In genomic region chr1:44694863-44695478, GRCh38 we compare ENCODE assay signal across 1 cellular context.
TF ChIP-seq lines count a peak whose summit lies in the region.

No MANE protein-coding gene starts in this region.

TF ChIP-seq in GM12878, 131 proteins besides CTCF, POLR2A, EP300 and RAD21 (continued from another document):
- no peak for TF ChIP-seq ZBTB40 (IDR thresholded peaks at IDR 0.05; ENCODE audit: borderline replicate concordance)
- TF ChIP-seq ZBED1 (IDR thresholded peaks at IDR 0.05; ENCODE audit: borderline replicate concordance): no peak
- TF ChIP-seq FOS (IDR thresholded peaks at IDR 0.05; ENCODE audit: borderline replicate concordance, extremely low read depth, insufficient read length): no peak
- TF ChIP-seq BACH1 (IDR thresholded peaks at IDR 0.05; ENCODE audit: borderline replicate concordance): no peak
- peak in 1 of 2 experiments; percentile 42; a peak in 1 of 4 replicates for TF ChIP-seq ETV6 (conservative IDR thresholded peaks at IDR 0.05 in 1 of 2, IDR thresholded peaks at IDR 0.05 in 1 of 2; ENCODE audit: borderline replicate concordance in 1 of 2, low read depth in 1 of 2)
- no peak for TF ChIP-seq USF1 (IDR thresholded peaks at IDR 0.05; ENCODE audit: borderline replicate concordance, extremely low read length, insufficient read depth, low read depth, low read length)
- no peak for TF ChIP-seq E4F1 (IDR thresholded peaks at IDR 0.05; ENCODE audit: borderline replicate concordance, partially characterized antibody)
- TF ChIP-seq MYB (IDR thresholded peaks at IDR 0.05; ENCODE audit: borderline replicate concordance, low read depth, low read length): no peak
- TF ChIP-seq, protein P1, sequence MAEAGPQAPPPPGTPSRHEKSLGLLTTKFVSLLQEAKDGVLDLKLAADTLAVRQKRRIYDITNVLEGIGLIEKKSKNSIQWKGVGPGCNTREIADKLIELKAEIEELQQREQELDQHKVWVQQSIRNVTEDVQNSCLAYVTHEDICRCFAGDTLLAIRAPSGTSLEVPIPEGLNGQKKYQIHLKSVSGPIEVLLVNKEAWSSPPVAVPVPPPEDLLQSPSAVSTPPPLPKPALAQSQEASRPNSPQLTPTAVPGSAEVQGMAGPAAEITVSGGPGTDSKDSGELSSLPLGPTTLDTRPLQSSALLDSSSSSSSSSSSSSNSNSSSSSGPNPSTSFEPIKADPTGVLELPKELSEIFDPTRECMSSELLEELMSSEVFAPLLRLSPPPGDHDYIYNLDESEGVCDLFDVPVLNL (IDR thresholded peaks at IDR 0.05; ENCODE audit: low read depth, low read length): no peak
- peak; percentile 90 for TF ChIP-seq PAX5 (IDR thresholded peaks at IDR 0.05; ENCODE audit: borderline replicate concordance, low read depth, low read length)
- no peak for TF ChIP-seq REST (IDR thresholded peaks at IDR 0.05; ENCODE audit: low read depth, low read length)
- TF ChIP-seq ZNF687 (IDR thresholded peaks at IDR 0.05): no peak
- TF ChIP-seq TCF3 (IDR thresholded peaks at IDR 0.05; ENCODE audit: borderline replicate concordance, insufficient read depth, low read depth, low read length): peak; percentile 67; the same call in 1 of the 2 replicates
- TF ChIP-seq EED (IDR thresholded peaks at IDR 0.05; ENCODE audit: low read depth): peak; percentile 71
- no peak for TF ChIP-seq PBX3 (IDR thresholded peaks at IDR 0.05; ENCODE audit: insufficient replicate concordance, low read depth, low read length)
- no peak for TF ChIP-seq SP1 (IDR thresholded peaks at IDR 0.05; ENCODE audit: low read depth, low read length)
- no peak for TF ChIP-seq NRF1 (conservative IDR thresholded peaks at IDR 0.05; ENCODE audit: low read depth, low read length)
- TF ChIP-seq, protein P2, sequence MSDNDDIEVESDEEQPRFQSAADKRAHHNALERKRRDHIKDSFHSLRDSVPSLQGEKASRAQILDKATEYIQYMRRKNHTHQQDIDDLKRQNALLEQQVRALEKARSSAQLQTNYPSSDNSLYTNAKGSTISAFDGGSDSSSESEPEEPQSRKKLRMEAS (IDR thresholded peaks at IDR 0.05; ENCODE audit: low read depth, low read length): no peak
- no peak for TF ChIP-seq EGR1 (IDR thresholded peaks at IDR 0.05; ENCODE audit: borderline replicate concordance in 1 of 2, low read depth in 2 of 2, low read length in 2 of 2)
- TF ChIP-seq CREM (IDR thresholded peaks at IDR 0.05; ENCODE audit: low read depth): peak; percentile 60
- TF ChIP-seq CBFB (IDR thresholded peaks at IDR 0.05; ENCODE audit: low read depth): peak; percentile 69; the same call in 1 of the 2 replicates
- no peak for TF ChIP-seq SUZ12 (IDR thresholded peaks at IDR 0.05; ENCODE audit: unreplicated experiment)
- TF ChIP-seq GATAD2B (conservative IDR thresholded peaks at IDR 0.05; ENCODE audit: low read depth): 0 out of 2 replicates have a peak, but pooled peaks have one; percentile 31
- peak; percentile 37; the same call in 1 of the 2 replicates for TF ChIP-seq IKZF1 (conservative IDR thresholded peaks at IDR 0.05)
